ENCODE assay signal across 21 cellular contexts in genomic region chr20:63966172-63966943, GRCh38. TPM values are rescaled to one million over a fixed set of nuclear protein-coding genes. Genes with fewer than 3 reads are reported as not detected.
DNase-seq lines count a peak whose midpoint lies in the region; ATAC-seq and TF ChIP-seq lines count a peak whose summit lies in the region.
"Had no signal": no experiment of that assay in that cellular context is flagged by ENCODE, and none has a peak within 500 bp of the region (broad histone marks: within the 10 kb centered on the region; RNA-seq: fewer than 3 reads in every experiment).

No MANE protein-coding gene starts in this region.

- intact Hi-C loops in activated CD4-positive, alpha-beta T cell treated with anti-CD3 and anti-CD28 coated beads, Interleukin-2, amount 10 ng/mL, durations not matched to agents 24 days and 14 days (cut with micrococcal nuclease) = no loop called here
- intact Hi-C loops in mucosa of descending colon (cut with DNase I, micrococcal nuclease) = no loop called here

- H3K4me1 Mint-ChIP-seq in activated CD4-positive, alpha-beta T cell treated with anti-CD3 and anti-CD28 coated beads, Interleukin-2, amount 10 ng/mL, durations not matched to agents 24 days and 14 days = peaks cover 12% of the 10 kb centered on the region
- H3K4me1 Mint-ChIP-seq in WTC11 = no peaks in the 10 kb centered on the region
- H3K4me1 Mint-ChIP-seq: activated T-helper 17 cell treated with anti-CD3 and anti-CD28 coated beads, Interleukin-2, amount 50 U/mL, for 72 hours had no signal

- peaks cover 36% of the 10 kb centered on the region for H3K36me3 Mint-ChIP-seq in activated CD4-positive, alpha-beta T cell treated with anti-CD3 and anti-CD28 coated beads, Interleukin-2, amount 10 ng/mL, durations not matched to agents 24 days and 14 days (ENCODE audit: low read depth)
- H3K36me3 Mint-ChIP-seq in WTC11 = peaks cover 59% of the 10 kb centered on the region

- POLR2A ChIA-PET in WTC11 (lab: Charles Lee) = no interaction called here

- no peak for ATAC-seq in WTC11
- no peak for ATAC-seq in mucosa of descending colon
- ATAC-seq: activated T-helper 17 cell treated with anti-CD3 and anti-CD28 coated beads, Interleukin-2, amount 50 U/mL, for 72 hours; psoas muscle; T-cell; upper lobe of right lung had no signal

- TF ChIP-seq CTCF in BE2C (IDR thresholded peaks at IDR 0.05; ENCODE audit: low read depth, low read length) (no peak), WTC11 (IDR thresholded peaks at IDR 0.05) (no peak), mucosa of descending colon (IDR thresholded peaks at IDR 0.05) (no peak)

- H3K9me3 ChIP-seq in BE2C (no peaks in the 10 kb centered on the region), mucosa of descending colon (no peaks in the 10 kb centered on the region)
- H3K9me3 ChIP-seq: psoas muscle, SJCRH30, upper lobe of right lung had no signal

- no peak for DNase-seq in activated CD4-positive, alpha-beta T cell treated with anti-CD3 and anti-CD28 coated beads, Interleukin-2, amount 10 ng/mL, durations not matched to agents 24 days and 14 days
- DNase-seq in activated CD4-positive, alpha-beta T cell treated with anti-CD3 and anti-CD28 coated beads, Interleukin-2, amount 50 U/mL, for 48 hours = no peak
- DNase-seq in BE2C (peak; percentile 6), WTC11 (ENCODE audit: low spot score) (no peak), mucosa of descending colon (peak in 2 of 3 donors; percentile 23 to 40), MV-4-11 (lab: John Stamatoyannopoulos, UW) (no peak), mucosa of gallbladder (ENCODE audit: low spot score) (no peak), CD1c-positive myeloid dendritic cell (ENCODE audit: extremely low spot score) (no peak)
- DNase-seq: activated CD4-positive, CD25-positive, alpha-beta regulatory T cell treated with anti-CD3 and anti-CD28 coated beads, Interleukin-2, amount 50 U/mL, for 72 hours; DMS53; erythroblast; GDM1; NK-92 treated with Interleukin-12 subunit alpha and Interleukin-12 subunit beta, amount 100 ng/mL, for 24 hours; PC-9; SJCRH30; substantia nigra; T-cell; upper lobe of right lung had no signal

- peaks cover 44% of the 10 kb centered on the region for H3K36me3 ChIP-seq in BE2C
- no peaks in the 10 kb centered on the region for H3K36me3 ChIP-seq in mucosa of descending colon (ENCODE audit: low read depth)

- H3K27ac Mint-ChIP-seq in activated CD4-positive, alpha-beta T cell treated with anti-CD3 and anti-CD28 coated beads, Interleukin-2, amount 10 ng/mL, durations not matched to agents 24 days and 14 days = peak overlapping the region; percentile 11
- no peak overlapping the region for H3K27ac Mint-ChIP-seq in WTC11
- H3K27ac Mint-ChIP-seq: activated T-helper 17 cell treated with anti-CD3 and anti-CD28 coated beads, Interleukin-2, amount 50 U/mL, for 72 hours; T-cell had no signal

- no peak overlapping the region for H3K4me3 Mint-ChIP-seq in activated CD4-positive, alpha-beta T cell treated with anti-CD3 and anti-CD28 coated beads, Interleukin-2, amount 10 ng/mL, durations not matched to agents 24 days and 14 days
- no peak overlapping the region for H3K4me3 Mint-ChIP-seq in WTC11
- H3K4me3 Mint-ChIP-seq: activated T-helper 17 cell treated with anti-CD3 and anti-CD28 coated beads, Interleukin-2, amount 50 U/mL, for 72 hours; T-cell had no signal

- H3K27me3 ChIP-seq in BE2C = no peaks in the 10 kb centered on the region
- H3K27me3 ChIP-seq: upper lobe of right lung had no signal

- H3K4me3 ChIP-seq in BE2C (ENCODE audit: low read depth, low read length) (no peak overlapping the region), mucosa of descending colon (no peak overlapping the region)
- H3K4me3 ChIP-seq: PC-9, psoas muscle, SJCRH30, upper lobe of right lung had no signal

- CTCF ChIA-PET in WTC11 (lab: Charles Lee) = no interaction called here

- no peaks in the 10 kb centered on the region for H3K9me3 Mint-ChIP-seq in activated CD4-positive, alpha-beta T cell treated with anti-CD3 and anti-CD28 coated beads, Interleukin-2, amount 10 ng/mL, durations not matched to agents 24 days and 14 days
- peaks cover 3% of the 10 kb centered on the region; the same call in 1 of the 2 replicates for H3K9me3 Mint-ChIP-seq in WTC11
- H3K9me3 Mint-ChIP-seq: activated T-helper 17 cell treated with anti-CD3 and anti-CD28 coated beads, Interleukin-2, amount 50 U/mL, for 72 hours; T-cell had no signal

- H3K4me1 ChIP-seq in BE2C = no peaks in the 10 kb centered on the region
- H3K4me1 ChIP-seq in mucosa of descending colon (ENCODE audit: low read depth) = peaks cover 11% of the 10 kb centered on the region

- no peaks in the 10 kb centered on the region for H3K27me3 Mint-ChIP-seq in activated CD4-positive, alpha-beta T cell treated with anti-CD3 and anti-CD28 coated beads, Interleukin-2, amount 10 ng/mL, durations not matched to agents 24 days and 14 days
- H3K27me3 Mint-ChIP-seq in WTC11 (ENCODE audit: low read depth) = peaks cover 16% of the 10 kb centered on the region
- H3K27me3 Mint-ChIP-seq: activated T-helper 17 cell treated with anti-CD3 and anti-CD28 coated beads, Interleukin-2, amount 50 U/mL, for 72 hours; T-cell had no signal

TF ChIP-seq in WTC11, 78 proteins besides CTCF, POLR2A, EP300 and RAD21:
- TF ChIP-seq ESRRA (CRISPR knock-in tag; IDR thresholded peaks at IDR 0.05; ENCODE audit: borderline replicate concordance) (no peak), ATF3 (CRISPR knock-in tag; conservative IDR thresholded peaks at IDR 0.05) (0 out of 2 replicates have a peak, but pooled peaks have one; percentile 37)
- TF ChIP-seq, protein P1, sequence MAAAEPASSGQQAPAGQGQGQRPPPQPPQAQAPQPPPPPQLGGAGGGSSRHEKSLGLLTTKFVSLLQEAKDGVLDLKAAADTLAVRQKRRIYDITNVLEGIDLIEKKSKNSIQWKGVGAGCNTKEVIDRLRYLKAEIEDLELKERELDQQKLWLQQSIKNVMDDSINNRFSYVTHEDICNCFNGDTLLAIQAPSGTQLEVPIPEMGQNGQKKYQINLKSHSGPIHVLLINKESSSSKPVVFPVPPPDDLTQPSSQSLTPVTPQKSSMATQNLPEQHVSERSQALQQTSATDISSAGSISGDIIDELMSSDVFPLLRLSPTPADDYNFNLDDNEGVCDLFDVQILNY (CRISPR knock-in tag; IDR thresholded peaks at IDR 0.05) = peak; percentile 41; the same call in 1 of the 2 replicates

RNA-seq across cellular contexts. Expression of gene ZNF512B, which starts 3.4 kb away (rescaled TPM):
- total RNA-seq in activated CD4-positive, alpha-beta T cell treated with anti-CD3 and anti-CD28 coated beads, Interleukin-2, amount 10 ng/mL, durations not matched to agents 24 days and 14 days = 26.0 and 26.9 TPM in 2 replicates
- 24.8 TPM for polyA plus RNA-seq in BE2C (2012; ENCODE audit: insufficient read depth, insufficient read length, low read depth)
- total RNA-seq in WTC11 (2021) = 19.9 to 23.3 TPM (median 20.5 TPM) in 3 replicates
- 10 to 100 TPM in 1 of 3 donors, 1 to 10 TPM in 2; 1.8 to 14.7 (median 3.9) TPM for total RNA-seq in mucosa of descending colon
- total RNA-seq in mucosa of gallbladder = 26.1 TPM

RNA-seq across cellular contexts. Expression of gene UCKL1, which starts 10.1 kb away (rescaled TPM):
- total RNA-seq in activated CD4-positive, alpha-beta T cell treated with anti-CD3 and anti-CD28 coated beads, Interleukin-2, amount 10 ng/mL, durations not matched to agents 24 days and 14 days = 48.1 and 49.5 TPM in 2 replicates
- 141 TPM for polyA plus RNA-seq in BE2C (2012; ENCODE audit: insufficient read depth, insufficient read length, low read depth)
- total RNA-seq in WTC11 (2021) (46.8 to 51.2 TPM (median 48.0 TPM) in 3 replicates), mucosa of descending colon (10 to 100 TPM; 37.4 to 57.8 (median 43.6) TPM), mucosa of gallbladder (42.4 TPM)

RNA-seq across cellular contexts. Expression of gene SAMD10, which starts 13.1 kb away (rescaled TPM):
- total RNA-seq in activated CD4-positive, alpha-beta T cell treated with anti-CD3 and anti-CD28 coated beads, Interleukin-2, amount 10 ng/mL, durations not matched to agents 24 days and 14 days = 34.4 and 37.5 TPM in 2 replicates
- 22.3 TPM for polyA plus RNA-seq in BE2C (2012; ENCODE audit: insufficient read depth, insufficient read length, low read depth)
- total RNA-seq in WTC11 (2021) = 4.6 to 6.2 TPM (median 4.8 TPM) in 3 replicates
- total RNA-seq in mucosa of descending colon = 1 to 10 TPM; 3.8 to 7.9 (median 5.6) TPM
- total RNA-seq in mucosa of gallbladder = 12.7 TPM
- total RNA-seq: A172, SJCRH30 had no signal

RNA-seq across cellular contexts. Expression of gene PRPF6, which starts 14.6 kb away (rescaled TPM):
- total RNA-seq in activated CD4-positive, alpha-beta T cell treated with anti-CD3 and anti-CD28 coated beads, Interleukin-2, amount 10 ng/mL, durations not matched to agents 24 days and 14 days = 79.5 and 81.3 TPM in 2 replicates
- polyA plus RNA-seq in BE2C (2012; ENCODE audit: insufficient read depth, insufficient read length, low read depth) = 341 TPM
- total RNA-seq in WTC11 (2021) (79.4 to 84.6 TPM (median 80.5 TPM) in 3 replicates), mucosa of descending colon (10 to 100 TPM; 51.2 to 64.4 (median 59.1) TPM), mucosa of gallbladder (74.7 TPM)

Comparison
In these comparisons a context has a peak if more than half of its experiments do, and no peak if none do; other contexts are left out.
1. DNase-seq: peak in BE2C (single experiment) and mucosa of descending colon (2 of 3); none in activated CD4-positive, alpha-beta T cell treated with anti-CD3 and anti-CD28 coated beads, Interleukin-2, amount 10 ng/mL, durations not matched to agents 24 days and 14 days (single experiment), activated CD4-positive, alpha-beta T cell treated with anti-CD3 and anti-CD28 coated beads, Interleukin-2, amount 50 U/mL, for 48 hours (0 of 2), WTC11 (single experiment), MV-4-11 (single experiment), mucosa of gallbladder (single experiment) and CD1c-positive myeloid dendritic cell (single experiment).